In genomic region chr1:218371927-218372672, GRCh38 we compare ENCODE assay signal across 1 cellular context.
TF ChIP-seq lines count a peak whose summit lies in the region.

No MANE protein-coding gene starts in this region.

TF ChIP-seq in K562, 482 proteins besides CTCF, POLR2A, EP300 and RAD21 (continued from another document):
- TF ChIP-seq, protein P1, sequence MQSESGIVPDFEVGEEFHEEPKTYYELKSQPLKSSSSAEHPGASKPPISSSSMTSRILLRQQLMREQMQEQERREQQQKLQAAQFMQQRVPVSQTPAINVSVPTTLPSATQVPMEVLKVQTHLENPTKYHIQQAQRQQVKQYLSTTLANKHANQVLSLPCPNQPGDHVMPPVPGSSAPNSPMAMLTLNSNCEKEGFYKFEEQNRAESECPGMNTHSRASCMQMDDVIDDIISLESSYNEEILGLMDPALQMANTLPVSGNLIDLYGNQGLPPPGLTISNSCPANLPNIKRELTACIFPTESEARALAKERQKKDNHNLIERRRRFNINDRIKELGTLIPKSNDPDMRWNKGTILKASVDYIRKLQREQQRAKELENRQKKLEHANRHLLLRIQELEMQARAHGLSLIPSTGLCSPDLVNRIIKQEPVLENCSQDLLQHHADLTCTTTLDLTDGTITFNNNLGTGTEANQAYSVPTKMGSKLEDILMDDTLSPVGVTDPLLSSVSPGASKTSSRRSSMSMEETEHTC (IDR thresholded peaks at IDR 0.05): no peak
